ENCODE assay signal across 19 cellular contexts in genomic region chrX:46386511-46386910, GRCh38.
DNase-seq lines count a peak whose midpoint lies in the region; ATAC-seq, FAIRE-seq and TF ChIP-seq lines count a peak whose summit lies in the region.
"Had no signal": no experiment of that assay in that cellular context is flagged by ENCODE, and none has a peak within 500 bp of the region (broad histone marks: within the 10 kb centered on the region; RNA-seq: fewer than 3 reads in every experiment).

No MANE protein-coding gene starts in this region.

- H3K9me3 ChIP-seq in astrocyte (ENCODE audit: insufficient read depth, low read depth, low read length) = no peaks in the 10 kb centered on the region
- H3K9me3 ChIP-seq: ascending aorta, prostate gland, testis had no signal

- H3K36me3 Mint-ChIP-seq in Calu3 (ENCODE audit: insufficient read depth, unreplicated experiment) (no peaks in the 10 kb centered on the region), astrocyte (ENCODE audit: low read depth, unreplicated experiment) (no peaks in the 10 kb centered on the region), neural crest cell (ENCODE audit: low read depth) (peaks cover 4% of the 10 kb centered on the region)

- H3K9me3 Mint-ChIP-seq in Calu3 (ENCODE audit: low read depth, unreplicated experiment) (no peaks in the 10 kb centered on the region), astrocyte (ENCODE audit: unreplicated experiment) (no peaks in the 10 kb centered on the region), neural crest cell (peaks cover 21% of the 10 kb centered on the region)

- no peaks in the 10 kb centered on the region for H3K27me3 ChIP-seq in astrocyte (ENCODE audit: insufficient read depth, low read length)
- H3K27me3 ChIP-seq: ascending aorta, testis had no signal

- H3K4me3 Mint-ChIP-seq in Calu3 (ENCODE audit: low read depth, unreplicated experiment) (no peak overlapping the region), astrocyte (ENCODE audit: unreplicated experiment) (no peak overlapping the region), neural crest cell (no peak overlapping the region)

- H3K27me3 Mint-ChIP-seq in Calu3 (ENCODE audit: unreplicated experiment) (no peaks in the 10 kb centered on the region), astrocyte (ENCODE audit: low read depth, unreplicated experiment) (no peaks in the 10 kb centered on the region), neural crest cell (ENCODE audit: low read depth) (no peaks in the 10 kb centered on the region)

- TF ChIP-seq CTCF in Calu3 (IDR thresholded peaks at IDR 0.05; ENCODE audit: unreplicated experiment) = peak; percentile 27
- peak; percentile 19 for TF ChIP-seq CTCF in HFF-Myc (IDR thresholded peaks at IDR 0.05; ENCODE audit: low read depth, low read length, missing control alignments)
- TF ChIP-seq CTCF in astrocyte (IDR thresholded peaks at IDR 0.05; ENCODE audit: insufficient read depth, low read depth, low read length) = peak; percentile 16
- peak; percentile 46 for TF ChIP-seq CTCF in neural crest cell (conservative IDR thresholded peaks at IDR 0.05)

- H4K20me1 ChIP-seq in astrocyte (ENCODE audit: insufficient read depth, low read length) = no peaks in the 10 kb centered on the region

- no peak overlapping the region for H3K27ac ChIP-seq in astrocyte (ENCODE audit: low read depth, low read length)
- H3K27ac ChIP-seq: ascending aorta, prostate gland, RWPE1, testis had no signal

- no peak overlapping the region for H3K4me3 ChIP-seq in HFF-Myc (replicated peaks; ENCODE audit: low read depth, low read length)
- H3K4me3 ChIP-seq in astrocyte (ENCODE audit: insufficient read depth, low read depth, low read length) = no peak overlapping the region
- H3K4me3 ChIP-seq: ascending aorta, prostate gland, testis had no signal

- H3K36me3 ChIP-seq in astrocyte (ENCODE audit: insufficient read depth, low read length) = no peaks in the 10 kb centered on the region
- H3K36me3 ChIP-seq: ascending aorta, prostate gland had no signal

- no peak overlapping the region for H3K9ac ChIP-seq in astrocyte (ENCODE audit: low read length)

- no TSS peak for BruUV-seq in Calu3 (replicated peaks; lab: Mats Ljungman, UMichigan)

- no peak for ATAC-seq in GM21576 (IDR thresholded peaks at IDR 0.05; ENCODE audit: unreplicated experiment)

- intact Hi-C loops in Calu3 (cut with micrococcal nuclease; ENCODE audit: unreplicated experiment) = no loop called here

- H2AFZ ChIP-seq in astrocyte (ENCODE audit: low read depth, low read length) = no peak overlapping the region

- H3K4me1 Mint-ChIP-seq in Calu3 (ENCODE audit: low read depth, unreplicated experiment) = peaks cover 2% of the 10 kb centered on the region
- no peaks in the 10 kb centered on the region for H3K4me1 Mint-ChIP-seq in astrocyte (ENCODE audit: low read depth, unreplicated experiment)
- H3K4me1 Mint-ChIP-seq in neural crest cell = no peaks in the 10 kb centered on the region

- FAIRE-seq in astrocyte (lab: Jason Lieb, UNC) = no peak
- FAIRE-seq: GM18507 had no signal

- no peak overlapping the region for H3K4me2 ChIP-seq in astrocyte (ENCODE audit: low read length)

- H3K4me1 ChIP-seq in astrocyte (ENCODE audit: insufficient read depth, low read length) = no peaks in the 10 kb centered on the region
- H3K4me1 ChIP-seq: ascending aorta, prostate gland, testis had no signal

- H3K27ac Mint-ChIP-seq in Calu3 (ENCODE audit: unreplicated experiment) (no peak overlapping the region), astrocyte (ENCODE audit: unreplicated experiment) (no peak overlapping the region), neural crest cell (ENCODE audit: unreplicated experiment) (no peak overlapping the region)

- H3K79me2 ChIP-seq in astrocyte (ENCODE audit: insufficient read depth, low read length) = no peaks in the 10 kb centered on the region

- no peak for DNase-seq in Calu3
- DNase-seq in HFF-Myc (ENCODE audit: extremely low read depth, low read depth) = no peak
- no peak for DNase-seq in astrocyte (ENCODE audit: low read depth)
- DNase-seq in neural crest cell (ENCODE audit: low read depth, low spot score) = no peak
- DNase-seq in 8988T = no peak
- no peak for DNase-seq in NCI-H526 (lab: John Stamatoyannopoulos, UW)
- no peak for DNase-seq in GDM1 (lab: John Stamatoyannopoulos, UW)
- DNase-seq: activated CD4-positive, alpha-beta T cell treated with anti-CD3 and anti-CD28 coated beads, Interleukin-2, amount 50 U/mL, for 4 hours; activated effector memory CD4-positive, alpha-beta T cell treated with Interleukin-2 at 50 U/mL for 16 hours; DMS 273 treated with DMSO at 0.1 percent for 48 hours; effector CD8-positive, alpha-beta T cell; kidney glomerular epithelial cell; T1000; testis had no signal

- CTCF ChIA-PET in Calu3 (lab: Charles Lee) = interaction anchor here (1.3 kb wide), 2 partner anchors 22 to 126 kb away, joined by 3 read pairs; no protein-coding TSS in a partner anchor
